ENCODE assay signal across 8 cellular contexts in the genomic region with DNA sequence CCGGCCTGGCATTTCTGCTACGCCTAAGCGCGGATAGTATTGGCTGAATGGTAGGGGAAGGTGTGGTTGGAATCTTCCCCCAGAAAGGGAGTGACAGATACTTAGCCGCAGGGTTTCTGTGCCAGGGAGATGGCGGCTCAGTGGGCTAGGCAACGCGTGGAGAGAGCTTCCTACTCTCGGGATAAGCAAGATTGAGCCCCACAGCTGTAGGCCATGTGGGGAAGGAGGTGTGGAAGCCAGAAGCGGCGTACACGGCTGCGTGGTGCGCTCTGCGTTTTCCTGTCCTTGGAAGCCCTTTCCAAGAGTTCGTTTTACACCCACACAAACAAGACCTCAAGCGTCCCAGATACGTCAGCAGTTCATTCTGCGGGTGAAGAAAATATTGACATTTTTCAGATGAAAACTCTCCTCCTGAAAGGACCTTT. TPM values are rescaled to one million over a fixed set of nuclear protein-coding genes. Genes with fewer than 3 reads are reported as not detected.
DNase-seq lines count a peak whose midpoint lies in the region; ATAC-seq and TF ChIP-seq lines count a peak whose summit lies in the region.

No MANE protein-coding gene starts in this region.

- peak overlapping the region in 10 of 11 experiments; percentile 55 to 85 (median 66); a peak in 20 of 22 replicates for H3K27ac ChIP-seq in BLaER1 treated with 17β-estradiol and CSF1 and Interleukin-3, amounts not matched to agents 10 nM and 100 nM
- H3K27ac ChIP-seq in right atrium auricular region = peak overlapping the region; percentile 89 to 94

- H3K4me2 ChIP-seq in BLaER1 treated with 17β-estradiol and CSF1 and Interleukin-3, amounts not matched to agents 10 nM and 100 nM = peak overlapping the region; percentile 87 to 98 (median 95)

- peak overlapping the region; percentile 65 to 89 (median 74) for H3K4me3 ChIP-seq in BLaER1 treated with 17β-estradiol and CSF1 and Interleukin-3, amounts not matched to agents 10 nM and 100 nM
- H3K4me3 ChIP-seq in right atrium auricular region = peak overlapping the region; percentile 68 to 72

- peaks cover 8 to 48% (median 24%) of the 10 kb centered on the region in 10 experiments for H3K4me1 ChIP-seq in BLaER1 treated with 17β-estradiol and CSF1 and Interleukin-3, amounts not matched to agents 10 nM and 100 nM
- peaks cover 0 to 14% of the 10 kb centered on the region in 2 donors for H3K4me1 ChIP-seq in right atrium auricular region

- peak overlapping the region; percentile 72 for H3K27ac Mint-ChIP-seq in activated naive CD8-positive, alpha-beta T cell treated with anti-CD3 and anti-CD28 coated beads, Interleukin-2, amount 50 U/mL, for 24 hours

- peak; percentile 49 for DNase-seq in SHP77 treated with DMSO at 0.1 percent for 48 hours (lab: John Stamatoyannopoulos, UW)
- DNase-seq in activated naive CD8-positive, alpha-beta T cell treated with anti-CD3 and anti-CD28 coated beads, Interleukin-2, amount 50 U/mL, for 24 hours = peak; percentile 42
- DNase-seq in right atrium auricular region (ENCODE audit: low spot score) = peak; percentile 59
- peak; percentile 34 for DNase-seq in putamen (ENCODE audit: low spot score)
- DNase-seq in KG1 (lab: John Stamatoyannopoulos, UW) = no peak

- peaks cover 0 to 11% (median 0%) of the 10 kb centered on the region in 11 experiments; a peak in 3 of 22 replicates for H3K36me3 ChIP-seq in BLaER1 treated with 17β-estradiol and CSF1 and Interleukin-3, amounts not matched to agents 10 nM and 100 nM
- no peaks in the 10 kb centered on the region for H3K36me3 ChIP-seq in right atrium auricular region

- H3K9ac ChIP-seq in BLaER1 treated with 17β-estradiol and CSF1 and Interleukin-3, amounts not matched to agents 10 nM and 100 nM = peak overlapping the region; percentile 67 to 87 (median 78)

- peaks cover 6 to 42% (median 32%) of the 10 kb centered on the region in 11 experiments; a peak in 19 of 22 replicates for H3K27me3 ChIP-seq in BLaER1 treated with 17β-estradiol and CSF1 and Interleukin-3, amounts not matched to agents 10 nM and 100 nM
- no peaks in the 10 kb centered on the region for H3K27me3 ChIP-seq in right atrium auricular region

- peak overlapping the region; percentile 82 for H3K4me3 Mint-ChIP-seq in activated naive CD8-positive, alpha-beta T cell treated with anti-CD3 and anti-CD28 coated beads, Interleukin-2, amount 50 U/mL, for 24 hours

- H3K9me3 ChIP-seq in BLaER1 treated with 17β-estradiol and CSF1 and Interleukin-3, amounts not matched to agents 10 nM and 100 nM (replicated peaks in 1 of 11) = no peaks in the 10 kb centered on the region
- no peaks in the 10 kb centered on the region for H3K9me3 ChIP-seq in right atrium auricular region

- no peak for TF ChIP-seq CTCF in right atrium auricular region (IDR thresholded peaks at IDR 0.05)

- H3K36me3 Mint-ChIP-seq in activated naive CD8-positive, alpha-beta T cell treated with anti-CD3 and anti-CD28 coated beads, Interleukin-2, amount 50 U/mL, for 24 hours (ENCODE audit: low read depth) = no peaks in the 10 kb centered on the region

- ATAC-seq in GM19372 (IDR thresholded peaks at IDR 0.05; ENCODE audit: low read depth, unreplicated experiment) (peak; percentile 21), HG03442 (IDR thresholded peaks at IDR 0.05; ENCODE audit: unreplicated experiment) (peak; percentile 29)
- peak; percentile 70 for ATAC-seq in activated naive CD8-positive, alpha-beta T cell treated with anti-CD3 and anti-CD28 coated beads, Interleukin-2, amount 50 U/mL, for 24 hours

- H3K4me1 Mint-ChIP-seq in activated naive CD8-positive, alpha-beta T cell treated with anti-CD3 and anti-CD28 coated beads, Interleukin-2, amount 50 U/mL, for 24 hours = peaks cover 19% of the 10 kb centered on the region

- peaks cover 31% of the 10 kb centered on the region for H3K27me3 Mint-ChIP-seq in activated naive CD8-positive, alpha-beta T cell treated with anti-CD3 and anti-CD28 coated beads, Interleukin-2, amount 50 U/mL, for 24 hours

- peaks cover 0 to 17% (median 0%) of the 10 kb centered on the region in 11 experiments; a peak in 2 of 22 replicates for H4K20me1 ChIP-seq in BLaER1 treated with 17β-estradiol and CSF1 and Interleukin-3, amounts not matched to agents 10 nM and 100 nM

- H3K9me3 Mint-ChIP-seq in activated naive CD8-positive, alpha-beta T cell treated with anti-CD3 and anti-CD28 coated beads, Interleukin-2, amount 50 U/mL, for 24 hours = no peaks in the 10 kb centered on the region

RNA-seq across cellular contexts. Expression of a gene that starts 0.4 kb away (rescaled TPM):
- 10 to 100 TPM; 27.7 to 32.5 TPM for total RNA-seq in right atrium auricular region

RNA-seq across cellular contexts. Expression of a gene that starts 50.6 kb away (rescaled TPM):
- 1 to 10 TPM; 3.8 to 5.7 TPM for total RNA-seq in right atrium auricular region
